Comparison of ENCODE assay signal across 10 cellular contexts in genomic region chr2:102147935-102148334, GRCh38. TPM values are rescaled to one million over a fixed set of nuclear protein-coding genes. Genes with fewer than 3 reads are reported as not detected.
A peak's percentile ranks its signal among the peaks of the same experiment; 100 is the strongest.
DNase-seq lines count a peak whose midpoint lies in the region; FAIRE-seq and TF ChIP-seq lines count a peak whose summit lies in the region.
"Had no signal": no experiment of that assay in that cellular context is flagged by ENCODE, and none has a peak within 500 bp of the region (broad histone marks: within the 10 kb centered on the region; RNA-seq: fewer than 3 reads in every experiment).

No MANE protein-coding gene starts in this region.

- H3K4me1 ChIP-seq in osteoblast (ENCODE audit: insufficient read depth, low read length), result peaks cover 15% of the 10 kb centered on the region
- H3K4me1 ChIP-seq in subcutaneous abdominal adipose tissue (ENCODE audit: control insufficient read depth in 5 of 5, insufficient read depth in 5 of 5, low read length in 5 of 5), result peaks cover 7 to 49% (median 32%) of the 10 kb centered on the region in 5 donors

- H3K9me3 ChIP-seq in osteoblast (ENCODE audit: low read depth, low read length) (peaks cover 25% of the 10 kb centered on the region), subcutaneous abdominal adipose tissue (ENCODE audit: control insufficient read depth in 5 of 5, low read length in 5 of 5) (peaks cover 0 to 31% (median 7%) of the 10 kb centered on the region in 5 donors)

- H3K36me3 ChIP-seq in osteoblast (ENCODE audit: insufficient read depth, low read length) (peaks cover 42% of the 10 kb centered on the region), subcutaneous abdominal adipose tissue (ENCODE audit: control insufficient read depth in 5 of 5, insufficient read depth in 5 of 5, low read length in 5 of 5) (peaks cover 0 to 7% (median 0%) of the 10 kb centered on the region in 5 donors)

- peaks cover 10% of the 10 kb centered on the region for H3K9me3 Mint-ChIP-seq in activated naive CD8-positive, alpha-beta T cell (ENCODE audit: low read depth)

- no peak for TF ChIP-seq CTCF in osteoblast (IDR thresholded peaks at IDR 0.05; ENCODE audit: extremely low read depth, low read depth, low read length)

- no peaks in the 10 kb centered on the region for H3K27me3 ChIP-seq in osteoblast (ENCODE audit: insufficient read depth, low read length)
- no peaks in the 10 kb centered on the region for H3K27me3 ChIP-seq in subcutaneous abdominal adipose tissue (ENCODE audit: control insufficient read depth in 5 of 5, insufficient read depth in 4 of 5, low read length in 5 of 5)

- H3K4me1 Mint-ChIP-seq in activated naive CD8-positive, alpha-beta T cell (ENCODE audit: low read depth), result peaks cover 19% of the 10 kb centered on the region

- peaks cover 3% of the 10 kb centered on the region for H3K27me3 Mint-ChIP-seq in activated naive CD8-positive, alpha-beta T cell

- no peak overlapping the region for H3K4me2 ChIP-seq in osteoblast (ENCODE audit: insufficient read depth, low read length)

- H3K79me2 ChIP-seq in osteoblast (ENCODE audit: insufficient read depth, low read length), result peaks cover 93% of the 10 kb centered on the region

- H3K27ac ChIP-seq in osteoblast (ENCODE audit: low read depth, low read length) (peak overlapping the region; percentile 64), subcutaneous abdominal adipose tissue (ENCODE audit: low read depth, low read length) (peak overlapping the region; percentile 51)
- H3K27ac ChIP-seq: VCaP had no signal

- H3K9ac ChIP-seq in subcutaneous abdominal adipose tissue (ENCODE audit: low read length in 5 of 5), result no peak overlapping the region

- peak overlapping the region; percentile 85 for H3K27ac Mint-ChIP-seq in activated naive CD8-positive, alpha-beta T cell

- FAIRE-seq in frontal cortex (lab: Jason Lieb, UNC), result no peak

- H2AFZ ChIP-seq in osteoblast (ENCODE audit: low read length), result no peak overlapping the region

- no peak overlapping the region for H3K4me3 Mint-ChIP-seq in activated naive CD8-positive, alpha-beta T cell

- peaks cover 27% of the 10 kb centered on the region for H4K20me1 ChIP-seq in osteoblast (ENCODE audit: insufficient read depth, low read length)

- no peak overlapping the region for H3K4me3 ChIP-seq in osteoblast (ENCODE audit: insufficient read depth, low read length)
- no peak overlapping the region for H3K4me3 ChIP-seq in subcutaneous abdominal adipose tissue (ENCODE audit: low read depth in 1 of 5, low read length in 5 of 5)

- peak; percentile 74 for DNase-seq in activated naive CD4-positive, alpha-beta T cell treated with Interleukin-2 at 50 U/mL for 16 hours
- no peak for DNase-seq in activated naive CD4-positive, alpha-beta T cell (lab: John Stamatoyannopoulos, UW)
- DNase-seq in osteoblast (ENCODE audit: insufficient read length, low spot score, missing footprints) (no peak), NCI-H69 (lab: John Stamatoyannopoulos, UW) (no peak), SW 1271 (lab: John Stamatoyannopoulos, UW) (no peak), frontal cortex (ENCODE audit: low spot score in 2 of 2) (no peak)
- DNase-seq: AML-193 had no signal

- H3K36me3 Mint-ChIP-seq in activated naive CD8-positive, alpha-beta T cell, result peaks cover 29% of the 10 kb centered on the region

RNA-seq across cellular contexts. Expression of gene IL1R1, which starts 5.4 kb away (rescaled TPM):
- 89.8 and 116 TPM in 2 replicates for total RNA-seq in osteoblast
- total RNA-seq in frontal cortex, result 0.41 TPM

RNA-seq across cellular contexts. Expression of gene IL1RL2, which starts 38.9 kb away (rescaled TPM):
- 0.72 and 1.2 TPM in 2 replicates for total RNA-seq in osteoblast
- 0.82 TPM for total RNA-seq in frontal cortex

Comparison
In these comparisons a context has a peak if more than half of its experiments do, and no peak if none do; other contexts are left out.
1. RNA of gene IL1R1, which starts 5.4 kb away (total RNA-seq): 89.8 to 116 TPM in osteoblast; 0.41 TPM in frontal cortex (single experiment); every median in the first group is over 10 times any median in the second.